Comparison of ENCODE assay signal across 16 cellular contexts in the genomic region with DNA sequence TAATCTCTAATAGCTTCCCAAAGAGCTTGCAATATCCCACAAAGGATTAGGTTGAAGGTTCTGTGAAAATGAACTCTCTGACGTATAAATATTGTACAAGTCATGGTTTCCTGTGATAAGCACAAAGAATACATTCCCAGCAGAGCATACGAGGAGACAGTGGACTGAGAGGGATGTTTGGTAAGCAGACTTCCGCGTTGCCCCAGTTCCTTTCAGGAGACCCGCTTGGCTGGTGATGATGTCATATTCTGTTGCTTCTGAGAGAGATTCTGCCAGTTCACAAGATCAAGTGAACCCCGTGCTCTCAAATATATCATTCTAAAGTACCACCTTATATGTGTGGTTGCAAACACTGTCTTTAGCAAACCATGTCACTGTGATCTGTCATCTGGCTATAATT.
A peak's percentile ranks its signal among the peaks of the same experiment; 100 is the strongest.
DNase-seq lines count a peak whose midpoint lies in the region; ATAC-seq, FAIRE-seq and TF ChIP-seq lines count a peak whose summit lies in the region.
"Had no signal": no experiment of that assay in that cellular context is flagged by ENCODE, and none has a peak within 500 bp of the region (broad histone marks: within the 10 kb centered on the region; RNA-seq: fewer than 3 reads in every experiment).

No MANE protein-coding gene starts in this region.

- H3K4me1 ChIP-seq in left ventricle myocardium inferior, result no peaks in the 10 kb centered on the region
- H3K4me1 ChIP-seq in kidney (ENCODE audit: control insufficient read depth in 1 of 2, insufficient read depth in 1 of 2, low read depth in 1 of 2, low read length in 2 of 2), result no peaks in the 10 kb centered on the region
- no peaks in the 10 kb centered on the region for H3K4me1 ChIP-seq in upper lobe of right lung
- H3K4me1 ChIP-seq: colonic mucosa, testis had no signal

- H3K9me3 ChIP-seq in left ventricle myocardium inferior (replicated peaks), result no peaks in the 10 kb centered on the region
- H3K9me3 ChIP-seq in kidney (ENCODE audit: control insufficient read depth in 1 of 2, low read length in 2 of 2), result no peaks in the 10 kb centered on the region
- no peaks in the 10 kb centered on the region for H3K9me3 ChIP-seq in upper lobe of right lung
- H3K9me3 ChIP-seq: colonic mucosa, mucosa of descending colon, testis had no signal

- H3K4me3 ChIP-seq in left ventricle myocardium inferior (peak overlapping the region; percentile 44), kidney (ENCODE audit: low read length in 2 of 2) (peak overlapping the region; percentile 31 to 50), upper lobe of right lung (peak overlapping the region; percentile 30), H7 (ENCODE audit: insufficient read depth, low read depth, low read length) (no peak overlapping the region)
- H3K4me3 ChIP-seq: colonic mucosa, mucosa of descending colon, testis had no signal

- intact Hi-C loops in left ventricle myocardium inferior (cut with micrococcal nuclease) (no loop called here), Right ventricle myocardium inferior (cut with DNase I) (no loop called here), kidney (cut with DNase I) (no loop called here), upper lobe of right lung (cut with DNase I) (no loop called here)

- FAIRE-seq in kidney (lab: Jason Lieb, UNC), result no peak
- FAIRE-seq: G401.6 had no signal

- no peak for DNase-seq in left ventricle myocardium inferior
- no peak for DNase-seq in Right ventricle myocardium inferior (ENCODE audit: missing footprints)
- peak; percentile 18 for DNase-seq in astrocyte of the hippocampus (ENCODE audit: low read depth, low spot score)
- DNase-seq in kidney, result no peak
- no peak for DNase-seq in upper lobe of right lung
- DNase-seq in islet precursor cell, result no peak
- no peak for DNase-seq in H7
- DNase-seq: activated naive CD4-positive, alpha-beta T cell; colonic mucosa; mucosa of descending colon; NCI-H526; retina; SW 1271; testis had no signal

- no peak overlapping the region for H3K9ac ChIP-seq in kidney (ENCODE audit: low read length in 2 of 2)

- H3K27ac ChIP-seq in left ventricle myocardium inferior (replicated peaks) (no peak overlapping the region), kidney (ENCODE audit: low read depth in 2 of 2, low read length in 2 of 2) (no peak overlapping the region), upper lobe of right lung (no peak overlapping the region)
- H3K27ac ChIP-seq: colonic mucosa, testis had no signal

- H3K27me3 ChIP-seq in left ventricle myocardium inferior (ENCODE audit: low read depth) (no peaks in the 10 kb centered on the region), upper lobe of right lung (no peaks in the 10 kb centered on the region), H7 (ENCODE audit: control insufficient read depth, insufficient read depth, low read length) (no peaks in the 10 kb centered on the region)
- H3K27me3 ChIP-seq: colonic mucosa, testis had no signal

- ATAC-seq in Right ventricle myocardium inferior (no peak), upper lobe of right lung (no peak), GM19452 (IDR thresholded peaks at IDR 0.05; ENCODE audit: unreplicated experiment) (no peak)

- H3K36me3 ChIP-seq in left ventricle myocardium inferior (no peaks in the 10 kb centered on the region), kidney (ENCODE audit: control insufficient read depth in 1 of 2, insufficient read depth in 2 of 2, low read length in 2 of 2) (no peaks in the 10 kb centered on the region), upper lobe of right lung (no peaks in the 10 kb centered on the region), H7 (replicated peaks; ENCODE audit: control insufficient read depth, insufficient read depth, low read length) (no peaks in the 10 kb centered on the region)
- H3K36me3 ChIP-seq: colonic mucosa had no signal

- TF ChIP-seq CTCF in left ventricle myocardium inferior (IDR thresholded peaks at IDR 0.05; ENCODE audit: borderline replicate concordance), result no peak
- no peak for TF ChIP-seq CTCF in kidney (IDR thresholded peaks at IDR 0.05; ENCODE audit: borderline replicate concordance, extremely low read depth, insufficient read depth)
- no peak for TF ChIP-seq CTCF in upper lobe of right lung (IDR thresholded peaks at IDR 0.05)
